Comparison of ENCODE assay signal across 9 cellular contexts in genomic region chr2:231672617-231673347, GRCh38. TPM values are rescaled to one million over a fixed set of nuclear protein-coding genes. Genes with fewer than 3 reads are reported as not detected.
DNase-seq lines count a peak whose midpoint lies in the region; ATAC-seq, FAIRE-seq and TF ChIP-seq lines count a peak whose summit lies in the region.
"Had no signal": no experiment of that assay in that cellular context is flagged by ENCODE, and none has a peak within 500 bp of the region (broad histone marks: within the 10 kb centered on the region; RNA-seq: fewer than 3 reads in every experiment).

No MANE protein-coding gene starts in this region.

- WGBS in urinary bladder = 32% methylated on average over 20 of the region's 20 CpGs

- peak overlapping the region; percentile 71 for H3K9ac ChIP-seq in astrocyte (ENCODE audit: low read length)

- DNase-seq in AG09319 (ENCODE audit: extremely low read depth, low read depth) (no peak), NCI-H1436 treated with DMSO at 0.1 percent for 48 hours (lab: John Stamatoyannopoulos, UW) (peak; percentile 70), astrocyte (ENCODE audit: low read depth) (no peak), kidney epithelial cell (ENCODE audit: low read depth) (no peak)
- no peak for DNase-seq in activated effector memory CD4-positive, alpha-beta T cell treated with Interleukin-2 at 50 U/mL for 16 hours

- ATAC-seq in GM18499 (IDR thresholded peaks at IDR 0.05; ENCODE audit: insufficient read depth, unreplicated experiment) (peak; percentile 41), HG02642 (IDR thresholded peaks at IDR 0.05; ENCODE audit: poor library complexity, unreplicated experiment) (peak; percentile 55)

- peaks cover 16% of the 10 kb centered on the region for H3K4me1 ChIP-seq in astrocyte (ENCODE audit: insufficient read depth, low read length)
- no peaks in the 10 kb centered on the region for H3K4me1 ChIP-seq in urinary bladder (ENCODE audit: insufficient read depth)

- H3K9me3 ChIP-seq in astrocyte (ENCODE audit: insufficient read depth, low read depth, low read length) = no peaks in the 10 kb centered on the region

- H3K36me3 ChIP-seq in astrocyte (ENCODE audit: insufficient read depth, low read length) (no peaks in the 10 kb centered on the region), kidney epithelial cell (ENCODE audit: control insufficient read depth, insufficient read depth, low read length) (no peaks in the 10 kb centered on the region), urinary bladder (ENCODE audit: insufficient read depth) (no peaks in the 10 kb centered on the region)

- H4K20me1 ChIP-seq in astrocyte (ENCODE audit: insufficient read depth, low read length) = no peaks in the 10 kb centered on the region

- peak overlapping the region; percentile 73 for H3K4me2 ChIP-seq in astrocyte (ENCODE audit: low read length)

- H3K27ac Mint-ChIP-seq in astrocyte (ENCODE audit: unreplicated experiment) = peak overlapping the region; percentile 72

- peak overlapping the region; percentile 85 for H2AFZ ChIP-seq in astrocyte (ENCODE audit: low read depth, low read length)

- H3K27me3 Mint-ChIP-seq in astrocyte (ENCODE audit: low read depth, unreplicated experiment) = no peaks in the 10 kb centered on the region

- H3K4me1 Mint-ChIP-seq in astrocyte (ENCODE audit: low read depth, unreplicated experiment) = peaks cover 7% of the 10 kb centered on the region

- H3K4me3 Mint-ChIP-seq in astrocyte (ENCODE audit: unreplicated experiment) = no peak overlapping the region
- H3K4me3 Mint-ChIP-seq: T-cell had no signal

- TF ChIP-seq CTCF in AG09319 (IDR thresholded peaks at IDR 0.05; ENCODE audit: low read depth, low read length) = peak; percentile 20
- TF ChIP-seq CTCF in astrocyte (IDR thresholded peaks at IDR 0.05; ENCODE audit: insufficient read depth, low read depth, low read length) = peak; percentile 21
- TF ChIP-seq CTCF in kidney epithelial cell (IDR thresholded peaks at IDR 0.05; ENCODE audit: insufficient read depth, low read length, poor library complexity, severe bottlenecking) = peak; percentile 42

- no peaks in the 10 kb centered on the region for H3K9me3 Mint-ChIP-seq in astrocyte (ENCODE audit: unreplicated experiment)
- H3K9me3 Mint-ChIP-seq: T-cell had no signal

- H3K79me2 ChIP-seq in astrocyte (ENCODE audit: insufficient read depth, low read length) = no peaks in the 10 kb centered on the region

- H3K27ac ChIP-seq in astrocyte (ENCODE audit: low read depth, low read length) = peak overlapping the region; percentile 71
- peak overlapping the region; percentile 71 for H3K27ac ChIP-seq in urinary bladder (ENCODE audit: low read depth)

- no peaks in the 10 kb centered on the region for H3K36me3 Mint-ChIP-seq in astrocyte (ENCODE audit: low read depth, unreplicated experiment)
- H3K36me3 Mint-ChIP-seq: T-cell had no signal

- no peak for FAIRE-seq in astrocyte (lab: Jason Lieb, UNC)

- H3K27me3 ChIP-seq in astrocyte (ENCODE audit: insufficient read depth, low read length) (no peaks in the 10 kb centered on the region), kidney epithelial cell (ENCODE audit: control insufficient read depth, insufficient read depth, low read length) (no peaks in the 10 kb centered on the region)

- no peak overlapping the region for H3K4me3 ChIP-seq in astrocyte (ENCODE audit: insufficient read depth, low read depth, low read length)
- H3K4me3 ChIP-seq in kidney epithelial cell (ENCODE audit: low read depth, low read length) = no peak overlapping the region
- H3K4me3 ChIP-seq in urinary bladder (ENCODE audit: low read depth, low read length) = no peak overlapping the region

RNA-seq across cellular contexts. Expression of gene PTMA, which starts 35.5 kb away (rescaled TPM):
- total RNA-seq in astrocyte (396 and 469 TPM in 2 replicates), kidney epithelial cell (757 and 913 TPM in 2 replicates), urinary bladder (778 TPM)
- 1,510 TPM for polyA plus RNA-seq in urinary bladder
